30 cellular contexts compared by ENCODE assay signal in genomic region chr1:60849401-60849800, GRCh38.
"Had no signal": no experiment of that assay in that cellular context is flagged by ENCODE, and none has a peak within 500 bp of the region (broad histone marks: within the 10 kb centered on the region; RNA-seq: fewer than 3 reads in every experiment).

No MANE protein-coding gene starts in this region.

- H3K27ac ChIP-seq: brain microvascular endothelial cell, VCaP had no signal

- H3K27me3 ChIP-seq: brain microvascular endothelial cell had no signal

- H3K36me3 ChIP-seq: brain microvascular endothelial cell had no signal

- ATAC-seq: activated CD8-positive, alpha-beta memory T cell treated with anti-CD3 and anti-CD28 coated beads, Interleukin-2, amount 10 ng/mL, durations not matched to agents 7 days and 5 days had no signal

- DNase-seq: activated CD4-positive, alpha-beta memory T cell treated with anti-CD3 and anti-CD28 coated beads, Interleukin-2, amount 10 ng/mL, durations not matched to agents 7 days and 5 days; activated CD4-positive, alpha-beta T cell treated with anti-CD3 and anti-CD28 coated beads for 1 hour; activated CD4-positive, alpha-beta T cell treated with anti-CD3 and anti-CD28 coated beads for 48 hours; activated CD4-positive, CD25-positive, alpha-beta regulatory T cell; activated CD8-positive, alpha-beta memory T cell treated with anti-CD3 and anti-CD28 coated beads for 24 hours; activated CD8-positive, alpha-beta memory T cell treated with anti-CD3 and anti-CD28 coated beads, Interleukin-2, amount 10 ng/mL, durations not matched to agents 7 days and 5 days; activated CD8-positive, alpha-beta memory T cell treated with anti-CD3 and anti-CD28 coated beads, Interleukin-2, amount 50 U/mL, for 48 hours; activated effector memory CD4-positive, alpha-beta T cell treated with Interleukin-2 at 50 U/mL for 16 hours; activated naive CD4-positive, alpha-beta T cell treated with anti-CD3 and anti-CD28 coated beads, Interleukin-2, amount 50 U/mL, for 16 hours; activated naive CD8-positive, alpha-beta T cell treated with anti-CD3 and anti-CD28 coated beads for 36 hours; activated T-cell treated with anti-CD3 and anti-CD28 coated beads, Interleukin-2, amount 50 U/mL, for 48 hours; amniotic stem cell; aorta; brain microvascular endothelial cell; central memory CD4-positive, alpha-beta T cell; MM.1S; NCI-H146; NCI-H187; NCI-H2029 treated with DMSO at 0.1 percent for 48 hours; NCI-H2107; NCI-H2171; NCI-H526 treated with DMSO at 0.1 percent for 48 hours; NCI-H774; OCI-M1; Right ventricle myocardium superior; SW 1271; T-helper 1 cell; T-helper 2 cell; T-helper 9 cell had no signal

- H3K9me3 Mint-ChIP-seq: activated CD4-positive, alpha-beta memory T cell treated with anti-CD3 and anti-CD28 coated beads, Interleukin-2, amount 10 ng/mL, durations not matched to agents 7 days and 5 days; activated naive CD8-positive, alpha-beta T cell treated with anti-CD3 and anti-CD28 coated beads for 36 hours had no signal

- H3K27ac Mint-ChIP-seq: activated CD4-positive, alpha-beta memory T cell treated with anti-CD3 and anti-CD28 coated beads, Interleukin-2, amount 10 ng/mL, durations not matched to agents 7 days and 5 days; activated CD8-positive, alpha-beta memory T cell treated with anti-CD3 and anti-CD28 coated beads, Interleukin-2, amount 10 ng/mL, durations not matched to agents 7 days and 5 days; activated naive CD8-positive, alpha-beta T cell treated with anti-CD3 and anti-CD28 coated beads for 36 hours had no signal

- H3K4me1 Mint-ChIP-seq: activated CD4-positive, alpha-beta memory T cell treated with anti-CD3 and anti-CD28 coated beads, Interleukin-2, amount 10 ng/mL, durations not matched to agents 7 days and 5 days; activated CD8-positive, alpha-beta memory T cell treated with anti-CD3 and anti-CD28 coated beads, Interleukin-2, amount 10 ng/mL, durations not matched to agents 7 days and 5 days; activated naive CD8-positive, alpha-beta T cell treated with anti-CD3 and anti-CD28 coated beads for 36 hours had no signal

- H3K4me3 Mint-ChIP-seq: activated CD4-positive, alpha-beta memory T cell treated with anti-CD3 and anti-CD28 coated beads, Interleukin-2, amount 10 ng/mL, durations not matched to agents 7 days and 5 days; activated CD8-positive, alpha-beta memory T cell treated with anti-CD3 and anti-CD28 coated beads, Interleukin-2, amount 10 ng/mL, durations not matched to agents 7 days and 5 days; activated naive CD8-positive, alpha-beta T cell treated with anti-CD3 and anti-CD28 coated beads for 36 hours had no signal

- H3K36me3 Mint-ChIP-seq: activated CD8-positive, alpha-beta memory T cell treated with anti-CD3 and anti-CD28 coated beads, Interleukin-2, amount 10 ng/mL, durations not matched to agents 7 days and 5 days; activated naive CD8-positive, alpha-beta T cell treated with anti-CD3 and anti-CD28 coated beads for 36 hours had no signal
